Comparison of ENCODE assay signal across 19 cellular contexts in genomic region chr7:84113906-84114875, GRCh38.
DNase-seq lines count a peak whose midpoint lies in the region; FAIRE-seq and TF ChIP-seq lines count a peak whose summit lies in the region.
"Had no signal": no experiment of that assay in that cellular context is flagged by ENCODE, and none has a peak within 500 bp of the region (broad histone marks: within the 10 kb centered on the region; RNA-seq: fewer than 3 reads in every experiment).

No MANE protein-coding gene starts in this region.

- peak overlapping the region; percentile 48 for H3K4me2 ChIP-seq in astrocyte (ENCODE audit: low read length)
- no peak overlapping the region for H3K4me2 ChIP-seq in hepatocyte

- no peak overlapping the region for H3K4me3 ChIP-seq in HEK293 (ENCODE audit: low read depth, low read length)
- no peak overlapping the region for H3K4me3 ChIP-seq in astrocyte (ENCODE audit: insufficient read depth, low read depth, low read length)
- H3K4me3 ChIP-seq in hepatocyte = no peak overlapping the region
- no peak overlapping the region for H3K4me3 ChIP-seq in spleen
- H3K4me3 ChIP-seq: colonic mucosa had no signal

- H3K79me2 ChIP-seq in astrocyte (ENCODE audit: insufficient read depth, low read length) (no peaks in the 10 kb centered on the region), hepatocyte (peaks cover 5% of the 10 kb centered on the region)

- H3K4me1 Mint-ChIP-seq in astrocyte (ENCODE audit: low read depth, unreplicated experiment) = peaks cover 16% of the 10 kb centered on the region
- H3K4me1 Mint-ChIP-seq: CD4-positive, alpha-beta memory T cell had no signal

- H2AFZ ChIP-seq in astrocyte (ENCODE audit: low read depth, low read length) (no peak overlapping the region), hepatocyte (no peak overlapping the region)

- H3K9me3 ChIP-seq in HEK293 (ENCODE audit: control insufficient read depth, insufficient read depth, low read depth, low read length) (no peaks in the 10 kb centered on the region), astrocyte (ENCODE audit: insufficient read depth, low read depth, low read length) (no peaks in the 10 kb centered on the region), hepatocyte (ENCODE audit: low read depth) (no peaks in the 10 kb centered on the region), spleen (no peaks in the 10 kb centered on the region)
- H3K9me3 ChIP-seq: colonic mucosa had no signal

- H3K27me3 Mint-ChIP-seq in astrocyte (ENCODE audit: low read depth, unreplicated experiment) = no peaks in the 10 kb centered on the region
- H3K27me3 Mint-ChIP-seq: activated CD4-positive, alpha-beta memory T cell treated with anti-CD3 and anti-CD28 coated beads for 36 hours; CD4-positive, alpha-beta memory T cell had no signal

- no peak for FAIRE-seq in astrocyte (lab: Jason Lieb, UNC)

- 73% methylated on average over 9 of the region's 9 CpGs for WGBS in hepatocyte (ENCODE audit: low lambda C conversion rate, missing lambda C conversion rate)
- whole genome bisulfite sequencing in spleen, 5 donors = 72 to 86% (median 78%) methylated on average over 9 of the region's 9 CpGs

- CTCF ChIA-PET in HEK293 (lab: Yijun Ruan, JAX) = interaction anchor here (0.5 kb wide), 1 partner anchor 909 kb away, joined by 4 read pairs; no protein-coding TSS in a partner anchor

- H3K27ac ChIP-seq in HEK293 (ENCODE audit: extremely low read depth, low read depth, low read length) = peak overlapping the region; percentile 42; the same call in 1 of the 2 replicates
- peak overlapping the region; percentile 20 for H3K27ac ChIP-seq in astrocyte (ENCODE audit: low read depth, low read length)
- H3K27ac ChIP-seq in hepatocyte = peak overlapping the region; percentile 25
- peak overlapping the region in 5 of 8 donors; percentile 9 to 71 (median 64) for H3K27ac ChIP-seq in spleen
- H3K27ac ChIP-seq: colonic mucosa, epithelial cell of prostate, foreskin keratinocyte had no signal

- TF ChIP-seq CTCF in HEK293 (tag by site-specific recombination; IDR thresholded peaks at IDR 0.05) = no peak
- no peak for TF ChIP-seq CTCF in astrocyte (IDR thresholded peaks at IDR 0.05; ENCODE audit: insufficient read depth, low read depth, low read length)
- no peak for TF ChIP-seq CTCF in hepatocyte (IDR thresholded peaks at IDR 0.05; ENCODE audit: poor library complexity)
- TF ChIP-seq CTCF in spleen (IDR thresholded peaks at IDR 0.05 in 8 of 11, conservative IDR thresholded peaks at IDR 0.05 in 3 of 11) = no peak

- H3K9ac ChIP-seq in astrocyte (ENCODE audit: low read length) = no peak overlapping the region

- H3K9me2 ChIP-seq in hepatocyte (replicated peaks; ENCODE audit: insufficient read depth) = no peaks in the 10 kb centered on the region

- H3K27me3 ChIP-seq in astrocyte (ENCODE audit: insufficient read depth, low read length) (no peaks in the 10 kb centered on the region), hepatocyte (no peaks in the 10 kb centered on the region), spleen (replicated peaks in 1 of 7) (no peaks in the 10 kb centered on the region)
- H3K27me3 ChIP-seq: colonic mucosa, foreskin keratinocyte had no signal

- no peaks in the 10 kb centered on the region for H3K9me3 Mint-ChIP-seq in astrocyte (ENCODE audit: unreplicated experiment)

- peaks cover 2% of the 10 kb centered on the region for H3K36me3 Mint-ChIP-seq in astrocyte (ENCODE audit: low read depth, unreplicated experiment)
- H3K36me3 Mint-ChIP-seq: activated CD4-positive, alpha-beta memory T cell treated with anti-CD3 and anti-CD28 coated beads for 36 hours; CD4-positive, alpha-beta memory T cell had no signal

- TF ChIP-seq POLR2A in spleen (IDR thresholded peaks at IDR 0.05) = no peak

- H3K27ac Mint-ChIP-seq in astrocyte (ENCODE audit: unreplicated experiment) = no peak overlapping the region
- H3K27ac Mint-ChIP-seq: activated CD4-positive, alpha-beta memory T cell treated with anti-CD3 and anti-CD28 coated beads for 36 hours; CD4-positive, alpha-beta memory T cell had no signal

- DNase-seq in astrocyte (ENCODE audit: low read depth) (no peak), hepatocyte (ENCODE audit: low spot score) (no peak), spleen (no peak), DMS79 (lab: John Stamatoyannopoulos, UW) (no peak), NCI-H128 (lab: John Stamatoyannopoulos, UW; ENCODE audit: unreplicated experiment) (no peak)
- DNase-seq in activated CD4-positive, alpha-beta T cell treated with anti-CD3 and anti-CD28 coated beads, Interleukin-2, amount 50 U/mL, for 1 hour = no peak
- DNase-seq: activated CD4-positive, alpha-beta memory T cell treated with anti-CD3 and anti-CD28 coated beads for 36 hours; activated naive CD4-positive, alpha-beta T cell; anterior cingulate cortex; CD4-positive, alpha-beta memory T cell; colonic mucosa; foreskin keratinocyte; KG1; left cardiac atrium; NCI-H2029; NCI-H510A treated with DMSO at 0.1 percent for 48 hours; OCI-M1 had no signal

- no peaks in the 10 kb centered on the region for H3K36me3 ChIP-seq in HEK293 (ENCODE audit: control insufficient read depth in 2 of 2, insufficient read depth in 1 of 2, low read length in 2 of 2)
- H3K36me3 ChIP-seq in astrocyte (ENCODE audit: insufficient read depth, low read length) = no peaks in the 10 kb centered on the region
- H3K36me3 ChIP-seq in hepatocyte (replicated peaks; ENCODE audit: insufficient read depth, low read depth) = no peaks in the 10 kb centered on the region
- no peaks in the 10 kb centered on the region for H3K36me3 ChIP-seq in spleen
- H3K36me3 ChIP-seq: colonic mucosa had no signal

- no peaks in the 10 kb centered on the region for H4K20me1 ChIP-seq in astrocyte (ENCODE audit: insufficient read depth, low read length)
- H4K20me1 ChIP-seq in hepatocyte (ENCODE audit: insufficient read depth, poor library complexity, severe bottlenecking) = no peaks in the 10 kb centered on the region

- no peak overlapping the region for H3K4me3 Mint-ChIP-seq in astrocyte (ENCODE audit: unreplicated experiment)
- H3K4me3 Mint-ChIP-seq: activated CD4-positive, alpha-beta memory T cell treated with anti-CD3 and anti-CD28 coated beads for 36 hours; CD4-positive, alpha-beta memory T cell had no signal

- POLR2A ChIA-PET in HEK293 (lab: Yijun Ruan, JAX) = no interaction called here

- intact Hi-C loops in spleen (cut with DNase I; ENCODE audit: low total_unique reads) = no loop called here

- H3K4me1 ChIP-seq in HEK293 (ENCODE audit: control insufficient read depth, insufficient read depth, low read length) = peaks cover 20% of the 10 kb centered on the region
- peaks cover 21% of the 10 kb centered on the region for H3K4me1 ChIP-seq in astrocyte (ENCODE audit: insufficient read depth, low read length)
- peaks cover 6% of the 10 kb centered on the region for H3K4me1 ChIP-seq in hepatocyte (ENCODE audit: insufficient read depth)
- H3K4me1 ChIP-seq in spleen = peaks cover 0 to 12% (median 4%) of the 10 kb centered on the region in 6 donors
- H3K4me1 ChIP-seq: colonic mucosa had no signal

TF ChIP-seq in HEK293, 187 proteins besides CTCF, POLR2A, EP300 and RAD21:
- TF ChIP-seq FEZF1 (tag by site-specific recombination; IDR thresholded peaks at IDR 0.05) (peak; percentile 42; the same call in 1 of the 2 replicates), ZNF366 (tag by site-specific recombination; conservative IDR thresholded peaks at IDR 0.05) (no peak), ZNF157 (tag by site-specific recombination; IDR thresholded peaks at IDR 0.05) (no peak), ZNF302 (tag by site-specific recombination; IDR thresholded peaks at IDR 0.05; ENCODE audit: low read depth) (no peak), ZNF350 (tag by site-specific recombination; IDR thresholded peaks at IDR 0.05) (no peak), OSR2 (tag by site-specific recombination; IDR thresholded peaks at IDR 0.05) (0 out of 2 replicates have a peak, but pooled peaks have one; percentile 10), ZSCAN23 (tag by site-specific recombination; IDR thresholded peaks at IDR 0.05) (no peak)
